19 cellular contexts compared by ENCODE assay signal in genomic region chr3:117927831-117928230, GRCh38.
"Had no signal": no experiment of that assay in that cellular context is flagged by ENCODE, and none has a peak within 500 bp of the region (broad histone marks: within the 10 kb centered on the region; RNA-seq: fewer than 3 reads in every experiment).

No MANE protein-coding gene starts in this region.

- H3K27me3 ChIP-seq: adrenal gland, esophagus squamous epithelium, neutrophil, stomach had no signal

- H3K9me3 ChIP-seq: adrenal gland, esophagus squamous epithelium, neutrophil, stomach had no signal

- H3K36me3 ChIP-seq: adrenal gland, cardiac muscle cell, esophagus squamous epithelium, neutrophil, stomach had no signal

- ATAC-seq: activated CD4-positive, alpha-beta T cell treated with anti-CD3 and anti-CD28 coated beads for 36 hours; left ventricle myocardium superior; naive thymus-derived CD8-positive, alpha-beta T cell; sciatic nerve; WTC11 had no signal

- H3K4me1 ChIP-seq: adrenal gland, esophagus squamous epithelium, parathyroid adenoma, stomach had no signal

- H3K4me3 ChIP-seq: adrenal gland, cardiac muscle cell, esophagus squamous epithelium, smooth muscle cell, stomach had no signal

- H3K27ac ChIP-seq: cardiac muscle cell, esophagus squamous epithelium, neutrophil, parathyroid adenoma, stomach had no signal

- DNase-seq: activated CD4-positive, alpha-beta T cell treated with anti-CD3 and anti-CD28 coated beads for 36 hours; activated CD4-positive, alpha-beta T cell treated with anti-CD3 and anti-CD28 coated beads, Interleukin-2, amount 50 U/mL, for 48 hours; activated gamma-delta T cell; adrenal gland; effector CD8-positive, alpha-beta T cell; esophagus squamous epithelium; foreskin fibroblast; hippocampal formation; islet precursor cell; left ventricle myocardium superior; naive thymus-derived CD8-positive, alpha-beta T cell; stimulated activated CD4-positive, alpha-beta T cell treated with anti-CD3 and anti-CD28 coated beads, Interleukin-4, amount 100 ng/mL, for 1 hour; stomach had no signal
